1 cellular context compared by ENCODE assay signal in genomic region chr4:87011340-87012034, GRCh38.
TF ChIP-seq lines count a peak whose summit lies in the region.

No MANE protein-coding gene starts in this region.

TF ChIP-seq in K562, 482 proteins besides CTCF, POLR2A, EP300 and RAD21 (continued from another document and continues in another):
- TF ChIP-seq CUX1 (CRISPR knock-in tag; IDR thresholded peaks at IDR 0.05), result no peak
- no peak for TF ChIP-seq HES1 (IDR thresholded peaks at IDR 0.05; ENCODE audit: low read depth)
- no peak for TF ChIP-seq GATA2 (CRISPR knock-in tag; IDR thresholded peaks at IDR 0.05)
- peak; percentile 58; the same call in 1 of the 2 replicates for TF ChIP-seq RAD51 (IDR thresholded peaks at IDR 0.05; ENCODE audit: borderline replicate concordance, low read depth)
- TF ChIP-seq ZNF316 (IDR thresholded peaks at IDR 0.05), result peak; percentile 63
- no peak for TF ChIP-seq WHSC1 (IDR thresholded peaks at IDR 0.05; ENCODE audit: low read length)
- TF ChIP-seq HDAC2 (IDR thresholded peaks at IDR 0.05), result peak; percentile 63; the same call in 1 of the 2 replicates
- peak in 1 of 2 experiments; percentile 61; a peak in 2 of 4 replicates for TF ChIP-seq HDAC1 (IDR thresholded peaks at IDR 0.05)
- TF ChIP-seq KAT8 (IDR thresholded peaks at IDR 0.05; ENCODE audit: low read depth), result no peak
- no peak for TF ChIP-seq ATF1 (CRISPR knock-in tag; IDR thresholded peaks at IDR 0.05)
- TF ChIP-seq ATF1 (tag; IDR thresholded peaks at IDR 0.05), result 0 out of 2 replicates have a peak, but pooled peaks have one; percentile 16
- peak; percentile 98 for TF ChIP-seq BRD9 (IDR thresholded peaks at IDR 0.05; ENCODE audit: low read depth, partially characterized antibody)
- TF ChIP-seq ZEB2 (IDR thresholded peaks at IDR 0.05), result peak; percentile 66; the same call in 1 of the 2 replicates
- peak in 1 of 2 experiments; percentile 98; a peak in 2 of 4 replicates for TF ChIP-seq ARNT (IDR thresholded peaks at IDR 0.05)
- TF ChIP-seq CAMTA2 (CRISPR knock-in tag; conservative IDR thresholded peaks at IDR 0.05), result no peak
- peak; percentile 69; the same call in 1 of the 2 replicates for TF ChIP-seq SMARCC2 (IDR thresholded peaks at IDR 0.05; ENCODE audit: low read depth)
- TF ChIP-seq TEAD4 (IDR thresholded peaks at IDR 0.05; ENCODE audit: low read length), result peak; percentile 51; the same call in 1 of the 2 replicates
- no peak for TF ChIP-seq TEAD4 (CRISPR knock-in tag; IDR thresholded peaks at IDR 0.05; ENCODE audit: borderline replicate concordance)
- TF ChIP-seq TBL1XR1 (IDR thresholded peaks at IDR 0.05; ENCODE audit: low read length in 2 of 2), result peak in 1 of 2 experiments; percentile 72; a peak in 1 of 4 replicates
- peak; percentile 93 for TF ChIP-seq SMARCE1 (IDR thresholded peaks at IDR 0.05)
- TF ChIP-seq SOX6 (IDR thresholded peaks at IDR 0.05), result 0 out of 2 replicates have a peak, but pooled peaks have one; percentile 24
- no peak for TF ChIP-seq NR2F6 (CRISPR knock-in tag; IDR thresholded peaks at IDR 0.05)
- peak; percentile 73 to 75 for TF ChIP-seq KDM1A (IDR thresholded peaks at IDR 0.05)
- no peak for TF ChIP-seq ZFX (CRISPR knock-in tag; IDR thresholded peaks at IDR 0.05)
- peak in 1 of 2 experiments; percentile 59 for TF ChIP-seq AFF1 (IDR thresholded peaks at IDR 0.05; ENCODE audit: low read depth in 1 of 2, partially characterized antibody in 2 of 2)
- peak; percentile 93 for TF ChIP-seq PKNOX1 (IDR thresholded peaks at IDR 0.05)
- TF ChIP-seq CBFA2T3 (IDR thresholded peaks at IDR 0.05), result peak; percentile 59
- TF ChIP-seq ATF7 (IDR thresholded peaks at IDR 0.05), result peak; percentile 65; the same call in 1 of the 2 replicates
- TF ChIP-seq RFX7 (CRISPR knock-in tag; IDR thresholded peaks at IDR 0.05), result no peak
- peak; percentile 15; the same call in 1 of the 2 replicates for TF ChIP-seq RFX1 (IDR thresholded peaks at IDR 0.05)
- no peak for TF ChIP-seq HNRNPL (IDR thresholded peaks at IDR 0.05; ENCODE audit: low read depth, low read length)
- TF ChIP-seq ATF3 (IDR thresholded peaks at IDR 0.05), result peak; percentile 96
- TF ChIP-seq ATF3 (CRISPR knock-in tag; conservative IDR thresholded peaks at IDR 0.05), result peak; percentile 65; the same call in 1 of the 2 replicates
- TF ChIP-seq TFAP4 (CRISPR knock-in tag; IDR thresholded peaks at IDR 0.05; ENCODE audit: borderline replicate concordance), result peak; percentile 53; the same call in 1 of the 2 replicates
- TF ChIP-seq ATF4 (CRISPR knock-in tag; IDR thresholded peaks at IDR 0.05), result 0 out of 2 replicates have a peak, but pooled peaks have one; percentile 3
- TF ChIP-seq C11orf30 (IDR thresholded peaks at IDR 0.05; ENCODE audit: low read depth), result peak; percentile 50; the same call in 1 of the 2 replicates
- TF ChIP-seq HMBOX1 (IDR thresholded peaks at IDR 0.05), result peak; percentile 56
- TF ChIP-seq HSF4 (CRISPR knock-in tag; IDR thresholded peaks at IDR 0.05; ENCODE audit: borderline replicate concordance), result no peak
- peak; percentile 77; the same call in 1 of the 2 replicates for TF ChIP-seq CHD2 (IDR thresholded peaks at IDR 0.05; ENCODE audit: low read depth, low read length)
- TF ChIP-seq PBX2 (CRISPR knock-in tag; IDR thresholded peaks at IDR 0.05; ENCODE audit: low read depth), result no peak
- peak; percentile 92 for TF ChIP-seq PBX2 (tag; conservative IDR thresholded peaks at IDR 0.05; ENCODE audit: low read depth)
- TF ChIP-seq FOXK2 (conservative IDR thresholded peaks at IDR 0.05 in 1 of 2, IDR thresholded peaks at IDR 0.05 in 1 of 2; ENCODE audit: low read depth in 2 of 2), result peak; percentile 77 to 88
- no peak for TF ChIP-seq SMARCB1 (IDR thresholded peaks at IDR 0.05; ENCODE audit: insufficient read length, low read depth)
- peak in 1 of 2 experiments; percentile 46; a peak in 2 of 4 replicates for TF ChIP-seq MNT (conservative IDR thresholded peaks at IDR 0.05)
